ENCODE assay signal across 26 cellular contexts in genomic region chrX:50432760-50433377, GRCh38. TPM values are rescaled to one million over a fixed set of nuclear protein-coding genes. Genes with fewer than 3 reads are reported as not detected.
DNase-seq lines count a peak whose midpoint lies in the region; ATAC-seq, FAIRE-seq and TF ChIP-seq lines count a peak whose summit lies in the region.
"Had no signal": no experiment of that assay in that cellular context is flagged by ENCODE, and none has a peak within 500 bp of the region (broad histone marks: within the 10 kb centered on the region; RNA-seq: fewer than 3 reads in every experiment).

No MANE protein-coding gene starts in this region.

- TF ChIP-seq CTCF in H9 (conservative IDR thresholded peaks at IDR 0.05) (no peak), nephron progenitor cell (IDR thresholded peaks at IDR 0.05) (no peak), mammary epithelial cell (conservative IDR thresholded peaks at IDR 0.05 in 1 of 2, IDR thresholded peaks at IDR 0.05 in 1 of 2; ENCODE audit: extremely low read depth in 1 of 2, insufficient read depth in 1 of 2, low read depth in 1 of 2, low read length in 2 of 2) (no peak), heart right ventricle (IDR thresholded peaks at IDR 0.05) (no peak)

- H2BK12ac ChIP-seq in H9 (ENCODE audit: insufficient read length, low read depth, low read length) = no peak overlapping the region

- H3K27me3 ChIP-seq in H9 (ENCODE audit: insufficient read depth, low read length) (no peaks in the 10 kb centered on the region), NT2/D1 (ENCODE audit: insufficient read depth, insufficient read length) (no peaks in the 10 kb centered on the region), mammary epithelial cell (ENCODE audit: insufficient read depth, low read length) (peaks cover 17% of the 10 kb centered on the region), heart right ventricle (peaks cover 0 to 63% (median 0%) of the 10 kb centered on the region in 7 donors)

- no peak overlapping the region for H2BK15ac ChIP-seq in H9 (ENCODE audit: low read depth, low read length)

- H2BK20ac ChIP-seq in H9 (ENCODE audit: low read depth, low read length, poor library complexity, severe bottlenecking) = no peak overlapping the region

- H3K27me3 Mint-ChIP-seq in H9 (ENCODE audit: low read depth) (no peaks in the 10 kb centered on the region; the same call in 1 of the 2 replicates), nephron progenitor cell (ENCODE audit: low read depth, poor library complexity) (peaks cover 6% of the 10 kb centered on the region)

- no CpG with 5 or more reads among the region's 4 CpGs for WGBS in H9 (ENCODE audit: extremely low coverage, insufficient read length, low lambda C conversion rate)
- 48% methylated on average over 4 of the region's 4 CpGs for WGBS in mammary epithelial cell (ENCODE audit: low coverage, missing lambda C conversion rate)
- 77 to 80% methylated on average over 4 of the region's 4 CpGs for WGBS in heart right ventricle, 2 donors

- no peaks in the 10 kb centered on the region for H3K79me1 ChIP-seq in H9 (ENCODE audit: insufficient read depth, low read depth, low read length, poor library complexity, severe bottlenecking)

- H4K5ac ChIP-seq in H9 (ENCODE audit: insufficient read length, low read depth, low read length) = no peak overlapping the region

- no peak for TF ChIP-seq POLR2A in GM12892 (IDR thresholded peaks at IDR 0.05; ENCODE audit: low read depth, low read length)

- intact Hi-C loops in mammary epithelial cell (cut with micrococcal nuclease) (no loop called here), heart right ventricle (cut with DNase I) (no loop called here)

- no peak overlapping the region; a peak in 1 of 5 replicates for H3K4me3 Mint-ChIP-seq in H9
- H3K4me3 Mint-ChIP-seq in nephron progenitor cell = no peak overlapping the region
- H3K4me3 Mint-ChIP-seq: CD8-positive, alpha-beta memory T cell had no signal

- H3K9me3 Mint-ChIP-seq in H9 = peaks cover 61 to 67% of the 10 kb centered on the region in 2 experiments
- peaks cover 23% of the 10 kb centered on the region for H3K9me3 Mint-ChIP-seq in nephron progenitor cell
- H3K9me3 Mint-ChIP-seq: CD8-positive, alpha-beta memory T cell had no signal

- no peaks in the 10 kb centered on the region for H3K36me3 ChIP-seq in NT2/D1 (ENCODE audit: insufficient read depth, insufficient read length, low read length)
- no peaks in the 10 kb centered on the region for H3K36me3 ChIP-seq in mammary epithelial cell (ENCODE audit: insufficient read depth, low read length)
- no peaks in the 10 kb centered on the region for H3K36me3 ChIP-seq in heart right ventricle
- H3K36me3 ChIP-seq: BLaER1 treated with 17β-estradiol and CSF1 and Interleukin-3, amounts not matched to agents 10 nM and 100 nM had no signal

- H3K4me1 Mint-ChIP-seq in H9 = peaks cover 49 to 55% of the 10 kb centered on the region in 2 experiments
- H3K4me1 Mint-ChIP-seq in nephron progenitor cell = peaks cover 78% of the 10 kb centered on the region
- H3K4me1 Mint-ChIP-seq: CD8-positive, alpha-beta memory T cell had no signal

- H3K36me3 Mint-ChIP-seq in H9 (ENCODE audit: insufficient read depth in 1 of 3, low read depth in 3 of 3) (peaks cover 0 to 3% (median 2%) of the 10 kb centered on the region in 3 experiments; a peak in 3 of 7 replicates), nephron progenitor cell (ENCODE audit: low read depth) (no peaks in the 10 kb centered on the region)
- H3K36me3 Mint-ChIP-seq: CD8-positive, alpha-beta memory T cell had no signal

- no peak overlapping the region for H3K14ac ChIP-seq in H9 (ENCODE audit: insufficient read depth, low read length)

- H3K4me2 ChIP-seq in H9 (ENCODE audit: insufficient read depth, insufficient read length, low read length) (no peak overlapping the region), mammary epithelial cell (ENCODE audit: insufficient read depth, low read depth, low read length) (no peak overlapping the region)
- H3K4me2 ChIP-seq: BLaER1 treated with 17β-estradiol and CSF1 and Interleukin-3, amounts not matched to agents 10 nM and 100 nM; SK-N-SH had no signal

- H3K23ac ChIP-seq in H9 (ENCODE audit: insufficient read length, low read depth, low read length) = no peak overlapping the region

- no peaks in the 10 kb centered on the region for H3K23me2 ChIP-seq in H9 (ENCODE audit: insufficient read length, low read depth, low read length, poor library complexity, severe bottlenecking)

- no peak overlapping the region for H3T11ph ChIP-seq in H9 (ENCODE audit: low read length)

- H3K4me3 ChIP-seq in NT2/D1 (ENCODE audit: insufficient read length, low read depth) (no peak overlapping the region), mammary epithelial cell (replicated peaks in 1 of 3; ENCODE audit: insufficient read depth in 1 of 3, low read depth in 2 of 3, low read length in 3 of 3) (no peak overlapping the region), heart right ventricle (no peak overlapping the region)
- H3K4me3 ChIP-seq: BLaER1 treated with 17β-estradiol and CSF1 and Interleukin-3, amounts not matched to agents 10 nM and 100 nM had no signal

- no peak overlapping the region for H2AK5ac ChIP-seq in H9 (ENCODE audit: insufficient read length, low read length)

- no peak overlapping the region for H4K8ac ChIP-seq in H9 (replicated peaks; ENCODE audit: insufficient read length, low read depth, low read length)

- H3K4me1 ChIP-seq in H9 (ENCODE audit: insufficient read depth, low read length) (peaks cover 20% of the 10 kb centered on the region; the same call in 1 of the 2 replicates), NT2/D1 (ENCODE audit: insufficient read depth, insufficient read length) (peaks cover 5% of the 10 kb centered on the region), mammary epithelial cell (ENCODE audit: insufficient read depth, low read length) (no peaks in the 10 kb centered on the region), heart right ventricle (no peaks in the 10 kb centered on the region)
- H3K4me1 ChIP-seq: BLaER1 treated with 17β-estradiol and CSF1 and Interleukin-3, amounts not matched to agents 10 nM and 100 nM had no signal

- in situ Hi-C loops in mammary epithelial cell (cut with MboI; ENCODE audit: low sequenced_read_pairs in 2 of 2) = no loop called here

- peak overlapping the region; percentile 47 for H3K18ac ChIP-seq in H9 (ENCODE audit: insufficient read length, low read depth, low read length)

- H4K20me1 ChIP-seq in H9 (ENCODE audit: control insufficient read depth, insufficient read depth, insufficient read length) (no peaks in the 10 kb centered on the region), mammary epithelial cell (ENCODE audit: insufficient read depth, low read length) (no peaks in the 10 kb centered on the region)

- DNase-seq in H9 = peak; percentile 40
- DNase-seq in NT2/D1 (ENCODE audit: low read depth, low spot score) = peak; percentile 64
- DNase-seq in iPS DF 4.7 (ENCODE audit: extremely low read depth, low spot score) = peak; percentile 30
- peak; percentile 11 for DNase-seq in nephron progenitor cell
- DNase-seq in mammary epithelial cell = no peak
- DNase-seq in GM12892 (ENCODE audit: insufficient read length) = no peak
- no peak for DNase-seq in heart right ventricle
- DNase-seq: CD8-positive, alpha-beta memory T cell; DMS53; EL; IMR-90; NCI-H1092; NCI-H1436 treated with DMSO at 0.1 percent for 48 hours; NCI-H2081 treated with DMSO at 0.1 percent for 48 hours; NCI-H774; PC-3; RPMI8226; SHP77 treated with DMSO at 0.1 percent for 48 hours; SK-N-SH had no signal

- FAIRE-seq in GM12892 (lab: Jason Lieb, UNC) = no peak
- FAIRE-seq: GM12891, GM18507 had no signal

- no peaks in the 10 kb centered on the region for H3K79me2 ChIP-seq in H9 (ENCODE audit: insufficient read depth, low read length)
- no peaks in the 10 kb centered on the region for H3K79me2 ChIP-seq in mammary epithelial cell (ENCODE audit: insufficient read depth, low read length)

- H3K9me3 ChIP-seq in H9 (ENCODE audit: control insufficient read depth, low read depth, low read length) (no peaks in the 10 kb centered on the region), NT2/D1 (ENCODE audit: insufficient read depth, low read length) (no peaks in the 10 kb centered on the region), mammary epithelial cell (replicated peaks; ENCODE audit: insufficient read depth, low read length) (no peaks in the 10 kb centered on the region), heart right ventricle (no peaks in the 10 kb centered on the region)
- H3K9me3 ChIP-seq: BLaER1 treated with 17β-estradiol and CSF1 and Interleukin-3, amounts not matched to agents 10 nM and 100 nM; SK-N-SH had no signal

- H2BK5ac ChIP-seq in H9 (ENCODE audit: insufficient read length, low read length) = no peak overlapping the region

- H3K27ac ChIP-seq in H9 (ENCODE audit: insufficient read length, low read depth, low read length) (peak overlapping the region; percentile 67), mammary epithelial cell (ENCODE audit: insufficient read depth, low read depth, low read length) (no peak overlapping the region), heart right ventricle (no peak overlapping the region)
- H3K27ac ChIP-seq: BLaER1 treated with 17β-estradiol and CSF1 and Interleukin-3, amounts not matched to agents 10 nM and 100 nM had no signal

- CTCF ChIA-PET in mammary epithelial cell (lab: Charles Lee; ENCODE audit: low non-redundant PET) = no interaction called here

- dilution Hi-C loops in mammary epithelial cell (cut with HindIII; ENCODE audit: low sequenced_read_pairs) = loop anchor here (5.0 kb wide), 2 partner anchors 49 to 101 kb away; no protein-coding TSS in a partner anchor

- ATAC-seq in GM21576 (IDR thresholded peaks at IDR 0.05; ENCODE audit: unreplicated experiment) (no peak), heart right ventricle (no peak)
- ATAC-seq: PC-3 had no signal

- H3K27ac Mint-ChIP-seq in H9 (peak overlapping the region in 1 of 3 experiments; percentile 92; a peak in 3 of 7 replicates), nephron progenitor cell (peak overlapping the region; percentile 86)
- H3K27ac Mint-ChIP-seq: CD8-positive, alpha-beta memory T cell had no signal

- H2AFZ ChIP-seq in H9 (ENCODE audit: low read length) (no peak overlapping the region), mammary epithelial cell (ENCODE audit: low read depth, low read length) (no peak overlapping the region)

- no peak overlapping the region for H4K91ac ChIP-seq in H9 (ENCODE audit: insufficient read length, low read depth, low read length)

- no peak overlapping the region for H2BK120ac ChIP-seq in H9 (ENCODE audit: low read depth, low read length, poor library complexity, severe bottlenecking)

- H3K9ac ChIP-seq in H9 (ENCODE audit: extremely low read depth, insufficient read length, low read length) (no peak overlapping the region), NT2/D1 (ENCODE audit: insufficient read length, low read depth) (no peak overlapping the region), mammary epithelial cell (ENCODE audit: insufficient read depth, low read length) (no peak overlapping the region)
- H3K9ac ChIP-seq: BLaER1 treated with 17β-estradiol and CSF1 and Interleukin-3, amounts not matched to agents 10 nM and 100 nM; SK-N-SH had no signal

- no peak overlapping the region for H3K56ac ChIP-seq in H9 (ENCODE audit: insufficient read length, low read depth, low read length)

- no peak overlapping the region for H3K4ac ChIP-seq in H9 (ENCODE audit: low read depth, low read length)

- no TSS peak for BruUV-seq in mammary epithelial cell (replicated peaks; lab: Mats Ljungman, UMichigan)

RNA-seq across cellular contexts. Expression of gene DGKK, which starts 37.8 kb away (rescaled TPM):
- total RNA-seq in H9 (2021) (1.4 and 1.6 TPM in 2 replicates), mammary epithelial cell (not detected), heart right ventricle (under 1 TPM in 1 of 10 donors, not detected in 9; 0.02 TPM)
- polyA plus RNA-seq in mammary epithelial cell (not detected), heart right ventricle (not detected)
- polyA minus RNA-seq in mammary epithelial cell = not detected
- polyA plus RNA-seq in GM12892 (2012; ENCODE audit: missing spikeins) = not detected
- total RNA-seq: CD8-positive, alpha-beta memory T cell; H4; IMR-90; MCF 10A; NCI-H460; PC-3 had no signal
- polyA plus RNA-seq: CD8-positive, alpha-beta memory T cell; IMR-90 had no signal

Comparison
In these comparisons a context has a peak if more than half of its experiments do, and no peak if none do; other contexts are left out.
1. DNase-seq: peak in H9 (single experiment), NT2/D1 (single experiment), iPS DF 4.7 (single experiment) and nephron progenitor cell (single experiment); none in mammary epithelial cell (single experiment), GM12892 (single experiment) and heart right ventricle (0 of 2).